Comparison of ENCODE assay signal across 8 cellular contexts in genomic region chr15:79673416-79674123, GRCh38.
DNase-seq lines count a peak whose midpoint lies in the region; ATAC-seq, FAIRE-seq and TF ChIP-seq lines count a peak whose summit lies in the region.

No MANE protein-coding gene starts in this region.

- H3K18ac ChIP-seq in H1 (ENCODE audit: extremely low read depth, low read length) = 0 out of 2 replicates have a peak overlapping the region, but pooled peaks have one; percentile 35

- peaks cover 0 to 21% (median 3%) of the 10 kb centered on the region in 10 experiments; a peak in 9 of 20 replicates for H3K4me1 ChIP-seq in BLaER1 treated with 17β-estradiol and CSF1 and Interleukin-3, amounts not matched to agents 10 nM and 100 nM
- H3K4me1 ChIP-seq in Karpas-422 (ENCODE audit: low read length) (peaks cover 9% of the 10 kb centered on the region), H1 (replicated peaks in 1 of 4; ENCODE audit: control insufficient read depth in 3 of 4, insufficient read depth in 4 of 4, low read length in 3 of 4) (peaks cover 2 to 13% (median 5%) of the 10 kb centered on the region in 4 experiments; a peak in 3 of 7 replicates), transverse colon (no peaks in the 10 kb centered on the region)

- H4K91ac ChIP-seq in H1 (replicated peaks; ENCODE audit: insufficient read length, low read length) = peak overlapping the region; percentile 72

- DNase-seq in Karpas-422 (peak; percentile 65), H1 (ENCODE audit: low read depth in 1 of 2, low spot score in 2 of 2) (peak in 1 of 2 experiments; percentile 54), dermis blood vessel endothelial cell (no peak), transverse colon (no peak), coronary artery (ENCODE audit: low spot score) (no peak)

- POLR2A ChIA-PET in H1 (lab: Charles Lee; ENCODE audit: partially characterized antibody) = interaction anchor here (0.6 kb wide), 1 partner anchor 309 kb away, joined by 5 read pairs; no protein-coding TSS in a partner anchor

- H2BK12ac ChIP-seq in H1 (ENCODE audit: low read depth, low read length) = peak overlapping the region; percentile 35; the same call in 1 of the 2 replicates

- H3K27me3 ChIP-seq in BLaER1 treated with 17β-estradiol and CSF1 and Interleukin-3, amounts not matched to agents 10 nM and 100 nM = no peaks in the 10 kb centered on the region
- peaks cover 3% of the 10 kb centered on the region; the same call in 1 of the 2 replicates for H3K27me3 ChIP-seq in Karpas-422 (ENCODE audit: low read length)
- no peaks in the 10 kb centered on the region for H3K27me3 ChIP-seq in H1 (replicated peaks in 1 of 4; ENCODE audit: control insufficient read depth in 3 of 4, extremely low read depth in 1 of 4, insufficient read depth in 3 of 4, low read length in 3 of 4)
- H3K27me3 ChIP-seq in transverse colon = no peaks in the 10 kb centered on the region

- H2BK120ac ChIP-seq in H1 (replicated peaks; ENCODE audit: low read depth, low read length) = no peak overlapping the region

- no peaks in the 10 kb centered on the region for H3K23me2 ChIP-seq in H1 (ENCODE audit: low read depth, low read length)

- no peak overlapping the region for H2BK15ac ChIP-seq in H1 (ENCODE audit: low read length)

- ATAC-seq in GM21447 (IDR thresholded peaks at IDR 0.05; ENCODE audit: unreplicated experiment) = peak; percentile 83
- ATAC-seq in esophagus mucosa = no peak

- 0 out of 4 replicates have a peak, but pooled peaks of 1 of the 2 experiments have one; percentile 2 for TF ChIP-seq RAD21 in H1 (IDR thresholded peaks at IDR 0.05 in 1 of 2, conservative IDR thresholded peaks at IDR 0.05 in 1 of 2; ENCODE audit: low read depth in 2 of 2, low read length in 2 of 2)

- 25% methylated on average over 4 of the region's 4 CpGs; no CpG with 5 or more reads in 1 of the 2 experiments for WGBS in H1 (ENCODE audit: extremely low coverage in 1 of 2, insufficient coverage in 1 of 2, insufficient read length in 1 of 2, insufficient replicate concordance in 2 of 2, low coverage in 1 of 2, low lambda C conversion rate in 2 of 2, missing lambda C conversion rate in 1 of 2), 2 experiments
- 46 to 65% methylated on average over 4 of the region's 4 CpGs for WGBS in transverse colon (ENCODE audit: low coverage in 1 of 2), 2 donors

- no peak for TF ChIP-seq EP300 in H1 (IDR thresholded peaks at IDR 0.05; ENCODE audit: borderline replicate concordance in 1 of 2, low read depth in 2 of 2, low read length in 2 of 2)
- TF ChIP-seq EP300 in transverse colon (IDR thresholded peaks at IDR 0.05; ENCODE audit: low read depth) = no peak

- H4K5ac ChIP-seq in H1 (ENCODE audit: insufficient read length, low read depth, low read length) = no peak overlapping the region

- H3K4me3 ChIP-seq in BLaER1 treated with 17β-estradiol and CSF1 and Interleukin-3, amounts not matched to agents 10 nM and 100 nM = no peak overlapping the region
- no peak overlapping the region for H3K4me3 ChIP-seq in Karpas-422 (ENCODE audit: low read length)
- H3K4me3 ChIP-seq in H1 (ENCODE audit: extremely low read depth in 1 of 4, insufficient read depth in 2 of 4, low read depth in 3 of 4, low read length in 4 of 4) = peak overlapping the region in 1 of 4 experiments; percentile 12; a peak in 1 of 8 replicates
- H3K4me3 ChIP-seq in transverse colon = no peak overlapping the region
- H3K4me3 ChIP-seq in coronary artery = no peak overlapping the region

- H3K9ac ChIP-seq in BLaER1 treated with 17β-estradiol and CSF1 and Interleukin-3, amounts not matched to agents 10 nM and 100 nM = peak overlapping the region in 1 of 11 experiments; percentile 22; a peak in 1 of 22 replicates
- H3K9ac ChIP-seq in Karpas-422 (ENCODE audit: low read length) (no peak overlapping the region), H1 (replicated peaks in 1 of 4; ENCODE audit: extremely low read depth in 1 of 4, low read depth in 3 of 4, low read length in 3 of 4) (no peak overlapping the region)

- FAIRE-seq in H1 (lab: Jason Lieb, UNC) = peak; percentile 50

- CTCF ChIA-PET in H1 (lab: Charles Lee; ENCODE audit: partially characterized antibody) = interaction anchor here (0.5 to 1.8 kb wide), 7 partner anchors 11 to 765 kb away, joined by 3 to 4 read pairs (median 3); no protein-coding TSS in a partner anchor

- H3K36me3 ChIP-seq in BLaER1 treated with 17β-estradiol and CSF1 and Interleukin-3, amounts not matched to agents 10 nM and 100 nM = no peaks in the 10 kb centered on the region
- H3K36me3 ChIP-seq in Karpas-422 (ENCODE audit: insufficient read depth, low read length) = no peaks in the 10 kb centered on the region
- no peaks in the 10 kb centered on the region for H3K36me3 ChIP-seq in H1 (ENCODE audit: control insufficient read depth in 2 of 4, insufficient read depth in 4 of 4, low read length in 3 of 4)
- no peaks in the 10 kb centered on the region for H3K36me3 ChIP-seq in transverse colon

- no peak overlapping the region for H4K8ac ChIP-seq in H1 (ENCODE audit: extremely low read depth, insufficient read depth, low read length)

- peak overlapping the region in 4 of 11 experiments; percentile 52 to 64 (median 60); a peak in 7 of 22 replicates for H3K27ac ChIP-seq in BLaER1 treated with 17β-estradiol and CSF1 and Interleukin-3, amounts not matched to agents 10 nM and 100 nM
- H3K27ac ChIP-seq in Karpas-422 (ENCODE audit: low read length) = no peak overlapping the region
- H3K27ac ChIP-seq in H1 (ENCODE audit: low read depth, low read length) = 0 out of 2 replicates have a peak overlapping the region, but pooled peaks have one; percentile 9
- H3K27ac ChIP-seq in transverse colon = no peak overlapping the region
- no peak overlapping the region for H3K27ac ChIP-seq in coronary artery

- intact Hi-C loops in transverse colon (cut with DNase I; ENCODE audit: low total_unique reads) = no loop called here

- TF ChIP-seq CTCF in H1 (IDR thresholded peaks at IDR 0.05; ENCODE audit: control extremely low read depth in 1 of 3, insufficient read depth in 1 of 3, low read depth in 1 of 3, low read length in 3 of 3) = no peak
- TF ChIP-seq CTCF in transverse colon (IDR thresholded peaks at IDR 0.05) = no peak
- no peak for TF ChIP-seq CTCF in coronary artery (IDR thresholded peaks at IDR 0.05)

- peak overlapping the region; percentile 57; the same call in 1 of the 2 replicates for H2BK5ac ChIP-seq in H1 (ENCODE audit: low read depth, low read length)

- H3K56ac ChIP-seq in H1 (replicated peaks; ENCODE audit: insufficient read length, low read depth, low read length) = no peak overlapping the region

- peak overlapping the region; percentile 83; the same call in 1 of the 2 replicates for H2AFZ ChIP-seq in Karpas-422 (ENCODE audit: low read length)
- no peak overlapping the region for H2AFZ ChIP-seq in H1 (ENCODE audit: low read length)

- no peaks in the 10 kb centered on the region for H3K79me1 ChIP-seq in H1 (ENCODE audit: low read depth, low read length)

- H2AK5ac ChIP-seq in H1 (ENCODE audit: low read depth, low read length) = no peak overlapping the region

- peaks cover 0 to 6% (median 0%) of the 10 kb centered on the region in 11 experiments; a peak in 1 of 22 replicates for H3K9me3 ChIP-seq in BLaER1 treated with 17β-estradiol and CSF1 and Interleukin-3, amounts not matched to agents 10 nM and 100 nM (replicated peaks in 1 of 11)
- no peaks in the 10 kb centered on the region for H3K9me3 ChIP-seq in Karpas-422 (ENCODE audit: low read length)
- H3K9me3 ChIP-seq in H1 (ENCODE audit: insufficient read depth in 2 of 2, low read depth in 1 of 2, low read length in 1 of 2) = no peaks in the 10 kb centered on the region
- H3K9me3 ChIP-seq in transverse colon = no peaks in the 10 kb centered on the region

- H4K20me1 ChIP-seq in BLaER1 treated with 17β-estradiol and CSF1 and Interleukin-3, amounts not matched to agents 10 nM and 100 nM = no peaks in the 10 kb centered on the region
- H4K20me1 ChIP-seq in Karpas-422 (ENCODE audit: insufficient read depth, low read depth, low read length) (no peaks in the 10 kb centered on the region), H1 (replicated peaks in 1 of 2; ENCODE audit: control insufficient read depth in 1 of 2, insufficient read depth in 2 of 2, low read length in 2 of 2) (no peaks in the 10 kb centered on the region)

- H3K23ac ChIP-seq in H1 (ENCODE audit: insufficient read length) = no peak overlapping the region

- H3K4me2 ChIP-seq in BLaER1 treated with 17β-estradiol and CSF1 and Interleukin-3, amounts not matched to agents 10 nM and 100 nM = peak overlapping the region in 7 of 11 experiments; percentile 8 to 69 (median 43); a peak in 11 of 22 replicates
- H3K4me2 ChIP-seq in Karpas-422 (ENCODE audit: low read depth, low read length, poor library complexity, severe bottlenecking) (peak overlapping the region; percentile 29), H1 (ENCODE audit: insufficient read depth in 1 of 2, low read depth in 2 of 2, low read length in 2 of 2) (peak overlapping the region; percentile 39 to 41; a peak in 3 of 4 replicates)

- H3K79me2 ChIP-seq in Karpas-422 (ENCODE audit: low read length) (no peaks in the 10 kb centered on the region), H1 (ENCODE audit: control insufficient read depth in 1 of 2, insufficient read depth in 2 of 2, low read length in 2 of 2) (no peaks in the 10 kb centered on the region)

- H3K14ac ChIP-seq in H1 (ENCODE audit: insufficient read length) = no peak overlapping the region

- H3K4ac ChIP-seq in H1 (replicated peaks; ENCODE audit: insufficient read length, low read depth, low read length) = no peak overlapping the region

- in situ Hi-C loops in transverse colon (cut with MboI; ENCODE audit: low pct_ligation_motif_present in 1 of 4, low pct_unique_long_range_greater_than_20kb in 1 of 4, low sequenced_read_pairs in 3 of 4) = no loop called here

- H3K9me2 ChIP-seq in Karpas-422 (replicated peaks; ENCODE audit: insufficient read depth, low read length) = no peaks in the 10 kb centered on the region

- TF ChIP-seq POLR2A in H1 (IDR thresholded peaks at IDR 0.05; ENCODE audit: control extremely low read depth in 1 of 2, low read depth in 2 of 2, low read length in 2 of 2) = no peak
- TF ChIP-seq POLR2A in transverse colon (IDR thresholded peaks at IDR 0.05) = no peak

- peak overlapping the region; percentile 77; the same call in 1 of the 2 replicates for H2BK20ac ChIP-seq in H1 (ENCODE audit: low read length)

TF ChIP-seq in H1, 55 proteins besides CTCF, POLR2A, EP300 and RAD21:
- TF ChIP-seq TAF1 (IDR thresholded peaks at IDR 0.05; ENCODE audit: low read depth, low read length) (no peak), TBP (IDR thresholded peaks at IDR 0.05; ENCODE audit: low read depth, low read length) (no peak), CTBP2 (IDR thresholded peaks at IDR 0.05; ENCODE audit: borderline replicate concordance, insufficient read depth, insufficient read length, low read length) (no peak), YY1 (IDR thresholded peaks at IDR 0.05; ENCODE audit: low read depth, low read length) (no peak), CHD1 (IDR thresholded peaks at IDR 0.05; ENCODE audit: low read depth, low read length) (no peak), PHF8 (conservative IDR thresholded peaks at IDR 0.05; ENCODE audit: low read depth, low read length) (no peak), HDAC6 (IDR thresholded peaks at IDR 0.05; ENCODE audit: low read depth, low read length) (no peak), GTF2F1 (IDR thresholded peaks at IDR 0.05; ENCODE audit: borderline replicate concordance, low read depth, low read length) (no peak)
